Comparison of ENCODE assay signal across 8 cellular contexts in genomic region chr4:184416913-184417734, GRCh38. TPM values are rescaled to one million over a fixed set of nuclear protein-coding genes. Genes with fewer than 3 reads are reported as not detected.
DNase-seq lines count a peak whose midpoint lies in the region; ATAC-seq, FAIRE-seq and TF ChIP-seq lines count a peak whose summit lies in the region.

No MANE protein-coding gene starts in this region.

- H3K27me3 Mint-ChIP-seq in CD14-positive monocyte (ENCODE audit: low read depth in 3 of 3) (no peaks in the 10 kb centered on the region), immature natural killer cell (ENCODE audit: low read depth in 3 of 3) (peaks cover 1 to 5% (median 2%) of the 10 kb centered on the region in 3 donors)

- H3K9me3 ChIP-seq in Loucy (ENCODE audit: insufficient read depth, low read depth, low read length) (0 out of 2 replicates have a peak, but pooled peaks cover under 1% of the 10 kb centered on the region), suprapubic skin (no peaks in the 10 kb centered on the region), body of pancreas (no peaks in the 10 kb centered on the region), kidney (ENCODE audit: control insufficient read depth in 1 of 2, low read length in 2 of 2) (no peaks in the 10 kb centered on the region)

- no peaks in the 10 kb centered on the region for H3F3A ChIP-seq in Loucy (ENCODE audit: low read depth)

- H3K4me3 Mint-ChIP-seq in CD14-positive monocyte (peak overlapping the region; percentile 74 to 78), immature natural killer cell (peak overlapping the region; percentile 85 to 90 (median 86))

- H3K9me2 ChIP-seq in Loucy (replicated peaks; ENCODE audit: low read depth, low read length), result no peaks in the 10 kb centered on the region

- TF ChIP-seq EP300 in suprapubic skin (IDR thresholded peaks at IDR 0.05), result no peak

- DNase-seq in CD14-positive monocyte (ENCODE audit: low spot score) (no peak), immature natural killer cell (peak; percentile 51 to 63 (median 61)), suprapubic skin (ENCODE audit: low spot score in 2 of 2) (no peak), body of pancreas (no peak), kidney (no peak)
- peak; percentile 54 to 63 for DNase-seq in activated T-cell treated with anti-CD3 and anti-CD28 coated beads, Interleukin-2, amount 50 U/mL, for 48 hours

- peaks cover 20% of the 10 kb centered on the region for H3K79me2 ChIP-seq in Loucy (ENCODE audit: insufficient read depth, low read length)

- intact Hi-C loops in CD14-positive monocyte (cut with micrococcal nuclease), result loop anchor here in 1 of 2 donors (5.0 to 10.0 kb wide), 4 partner anchors 40 to 118 kb away; partner anchors contain the start of gene IRF2
- intact Hi-C loops in body of pancreas (cut with DNase I), result no loop called here
- intact Hi-C loops in kidney (cut with DNase I), result no loop called here

- peaks cover 13% of the 10 kb centered on the region for H3K4me1 ChIP-seq in Loucy (ENCODE audit: insufficient read depth, low read length, poor library complexity, severe bottlenecking)
- peaks cover 23% of the 10 kb centered on the region for H3K4me1 ChIP-seq in suprapubic skin
- H3K4me1 ChIP-seq in body of pancreas, result no peaks in the 10 kb centered on the region
- peaks cover 0 to 3% of the 10 kb centered on the region in 2 donors for H3K4me1 ChIP-seq in kidney (ENCODE audit: control insufficient read depth in 1 of 2, insufficient read depth in 1 of 2, low read depth in 1 of 2, low read length in 2 of 2)

- H3K36me3 Mint-ChIP-seq in CD14-positive monocyte (peaks cover 64 to 85% of the 10 kb centered on the region in 2 donors), immature natural killer cell (peaks cover 10 to 36% (median 11%) of the 10 kb centered on the region in 3 donors)

- TF ChIP-seq POLR2A in suprapubic skin (IDR thresholded peaks at IDR 0.05) (no peak), body of pancreas (IDR thresholded peaks at IDR 0.05) (no peak)

- H3K27me3 ChIP-seq in Loucy (ENCODE audit: insufficient read depth, low read length, poor library complexity, severe bottlenecking), result no peaks in the 10 kb centered on the region
- H3K27me3 ChIP-seq in suprapubic skin, result no peaks in the 10 kb centered on the region
- no peaks in the 10 kb centered on the region for H3K27me3 ChIP-seq in body of pancreas

- peaks cover 53% of the 10 kb centered on the region for H3K36me3 ChIP-seq in Loucy (ENCODE audit: insufficient read depth, low read length)
- peaks cover 17% of the 10 kb centered on the region for H3K36me3 ChIP-seq in suprapubic skin
- H3K36me3 ChIP-seq in body of pancreas (replicated peaks in 1 of 2; ENCODE audit: insufficient read depth in 1 of 2, low read depth in 2 of 2), result peaks cover 0 to 11% of the 10 kb centered on the region in 2 donors
- peaks cover 22 to 23% of the 10 kb centered on the region in 2 donors for H3K36me3 ChIP-seq in kidney (ENCODE audit: control insufficient read depth in 1 of 2, insufficient read depth in 2 of 2, low read length in 2 of 2)

- ATAC-seq in GM21515 (IDR thresholded peaks at IDR 0.05; ENCODE audit: unreplicated experiment), result peak; percentile 47
- no peak for ATAC-seq in body of pancreas

- no peaks in the 10 kb centered on the region for H3K9me3 Mint-ChIP-seq in CD14-positive monocyte
- peaks cover 0 to 2% (median 0%) of the 10 kb centered on the region in 6 donors for H3K9me3 Mint-ChIP-seq in immature natural killer cell

- no peaks in the 10 kb centered on the region for H4K20me1 ChIP-seq in Loucy (ENCODE audit: insufficient read depth, low read length, poor library complexity, severe bottlenecking)

- no peak for TF ChIP-seq CTCF in CD14-positive monocyte (IDR thresholded peaks at IDR 0.05)
- no peak for TF ChIP-seq CTCF in Loucy (conservative IDR thresholded peaks at IDR 0.05; ENCODE audit: low read length)
- no peak for TF ChIP-seq CTCF in suprapubic skin (IDR thresholded peaks at IDR 0.05)
- no peak for TF ChIP-seq CTCF in body of pancreas (IDR thresholded peaks at IDR 0.05)
- TF ChIP-seq CTCF in kidney (IDR thresholded peaks at IDR 0.05; ENCODE audit: borderline replicate concordance, extremely low read depth, insufficient read depth), result no peak

- H3K4me3 ChIP-seq in Loucy (ENCODE audit: low read length, poor library complexity, severe bottlenecking) (peak overlapping the region; percentile 40), suprapubic skin (peak overlapping the region; percentile 12), body of pancreas (no peak overlapping the region), kidney (ENCODE audit: low read length in 2 of 2) (no peak overlapping the region)

- H2AFZ ChIP-seq in Loucy (ENCODE audit: low read length), result no peak overlapping the region

- peak overlapping the region; percentile 79 for H3K27ac ChIP-seq in suprapubic skin
- H3K27ac ChIP-seq in body of pancreas, result peak overlapping the region in 1 of 4 donors; percentile 58
- H3K27ac ChIP-seq in kidney (ENCODE audit: low read depth in 2 of 2, low read length in 2 of 2), result no peak overlapping the region

- FAIRE-seq in kidney (lab: Jason Lieb, UNC), result no peak

- peak overlapping the region; percentile 20 for H3K4me2 ChIP-seq in Loucy (ENCODE audit: low read depth, low read length, poor library complexity, severe bottlenecking)

- H3K27ac Mint-ChIP-seq in CD14-positive monocyte (peak overlapping the region; percentile 93 to 98 (median 96)), immature natural killer cell (peak overlapping the region; percentile 94 to 99 (median 98))

- H3K4me1 Mint-ChIP-seq in CD14-positive monocyte, result peaks cover 70% of the 10 kb centered on the region
- peaks cover 60 to 90% of the 10 kb centered on the region in 2 donors for H3K4me1 Mint-ChIP-seq in immature natural killer cell

- no peak overlapping the region for H3K9ac ChIP-seq in Loucy (ENCODE audit: low read depth, low read length, poor library complexity, severe bottlenecking)
- H3K9ac ChIP-seq in kidney (ENCODE audit: low read length in 2 of 2), result no peak overlapping the region

- 48% methylated on average over 12 of the region's 12 CpGs for WGBS in suprapubic skin
- WGBS in body of pancreas, 2 donors, result 79 to 84% methylated on average over 12 of the region's 12 CpGs

RNA-seq across cellular contexts. Expression of gene IRF2, which starts 57.2 kb away (rescaled TPM):
- polyA plus RNA-seq in CD14-positive monocyte (10 to 100 TPM; 51.3 to 76.8 TPM), immature natural killer cell (100 to 1,000 TPM in 1 of 3 donors, 10 to 100 TPM in 2; 68.5 to 103 (median 76.9) TPM), kidney (ENCODE audit: insufficient read depth, low read depth, low replicate concordance) (16.8 TPM)
- total RNA-seq in suprapubic skin (10 to 100 TPM; 27.9 to 38.7 (median 29.9) TPM), body of pancreas (10 to 100 TPM; 12.5 to 14.5 TPM), kidney (42.8 TPM)

Comparison
In these comparisons a context has a peak if more than half of its experiments do, and no peak if none do; other contexts are left out.
1. DNase-seq: peak in activated T-cell treated with anti-CD3 and anti-CD28 coated beads, Interleukin-2, amount 50 U/mL, for 48 hours (2 of 2) and immature natural killer cell (3 of 3); none in CD14-positive monocyte (single experiment), suprapubic skin (0 of 2), body of pancreas (0 of 4) and kidney (single experiment).
2. H3K4me3 ChIP-seq: peak in Loucy (single experiment) and suprapubic skin (single experiment); none in body of pancreas (0 of 2) and kidney (0 of 2).